11 cellular contexts compared by ENCODE assay signal in the genomic region with DNA sequence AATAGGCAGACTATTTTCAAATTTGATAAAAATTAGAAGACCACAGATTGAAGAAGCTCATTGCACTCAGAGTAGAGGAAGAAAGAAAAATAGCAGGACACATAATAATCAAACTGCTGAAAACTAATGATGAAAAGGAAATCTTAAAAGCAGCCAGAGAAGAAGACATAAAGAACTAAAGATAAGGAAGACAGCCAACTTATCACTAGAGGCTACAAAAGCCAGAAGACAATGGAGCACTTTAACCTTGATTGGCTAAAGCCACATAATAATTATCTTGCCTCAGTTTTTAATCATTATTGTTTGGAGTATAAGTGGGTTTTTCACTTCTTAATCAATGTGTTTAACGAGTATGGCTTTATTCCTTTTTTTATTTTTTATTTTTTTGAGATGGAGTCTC.
"Had no signal": no experiment of that assay in that cellular context is flagged by ENCODE, and none has a peak within 500 bp of the region (broad histone marks: within the 10 kb centered on the region; RNA-seq: fewer than 3 reads in every experiment).

No MANE protein-coding gene starts in this region.

- H3K4me3 ChIP-seq: GM23248, GM23338, HAP-1 had no signal

- H3K4me1 Mint-ChIP-seq: GM23338, H9 had no signal

- H2AFZ ChIP-seq: GM23248, GM23338 had no signal

- H3K9me3 ChIP-seq: HAP-1 had no signal

- H3K9ac ChIP-seq: GM23248 had no signal

- ATAC-seq: GM23338, HCT116 had no signal

- H3K36me3 ChIP-seq: HAP-1 had no signal

- H3K4me3 Mint-ChIP-seq: GM23338, H9, HFFc6 had no signal

- H3K27ac ChIP-seq: GM23248 had no signal

- DNase-seq: GM23248, GOT3, H7, H9, HCEC 1CT, HFFc6 had no signal

- H3K4me1 ChIP-seq: HAP-1 had no signal

- H3K4me2 ChIP-seq: GM23338 had no signal

- FAIRE-seq: H1, H54 had no signal

- H3K27ac Mint-ChIP-seq: GM23338, H9, HFFc6 had no signal
